Comparison of ENCODE assay signal across 8 cellular contexts in the genomic region with DNA sequence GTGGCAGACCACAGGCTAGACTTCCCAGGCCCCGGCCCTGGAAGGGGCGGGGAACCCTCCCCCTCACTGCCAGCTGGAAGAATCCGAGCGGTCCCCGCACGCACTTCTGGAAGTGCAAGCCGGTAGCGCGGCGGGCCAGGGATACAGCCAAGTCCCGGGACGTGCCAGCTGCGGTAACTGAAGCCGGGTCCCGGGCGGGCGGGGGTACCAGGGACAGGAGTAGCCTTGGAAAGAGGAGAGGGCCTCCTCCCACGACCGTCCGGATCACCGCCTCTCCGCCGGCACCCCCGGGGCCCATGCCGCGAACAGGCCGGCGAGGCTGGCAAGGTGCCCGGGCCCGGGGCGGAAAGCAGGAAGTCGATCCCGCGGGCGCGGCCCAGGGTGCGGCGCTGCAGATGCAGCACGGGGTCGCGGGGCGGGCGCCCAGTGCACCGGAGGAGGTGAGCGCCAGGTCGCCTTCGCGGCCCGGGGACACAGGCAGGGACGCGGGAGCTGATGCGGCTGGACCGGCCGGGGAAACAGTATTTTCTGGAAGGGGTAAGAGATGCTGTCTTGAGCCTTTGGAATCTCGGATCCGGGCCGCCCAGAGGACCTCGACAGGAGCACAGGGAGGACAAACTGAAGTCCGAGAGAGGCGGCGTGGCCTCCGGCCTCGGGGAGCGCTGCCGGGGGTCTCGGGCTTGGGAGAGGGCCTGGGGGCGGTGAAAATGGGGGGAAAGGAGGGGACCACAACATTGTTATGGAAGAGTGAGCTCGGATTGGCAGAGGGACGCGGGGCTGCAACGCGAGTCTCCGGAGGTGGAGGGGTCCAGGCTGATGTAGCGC. TPM values are rescaled to one million over a fixed set of nuclear protein-coding genes. Genes with fewer than 3 reads are reported as not detected.
DNase-seq lines count a peak whose midpoint lies in the region; ATAC-seq and TF ChIP-seq lines count a peak whose summit lies in the region.

No MANE protein-coding gene starts in this region.

- H3K4me1 Mint-ChIP-seq in CD8-positive, alpha-beta memory T cell: peaks cover 25 to 47% (median 33%) of the 10 kb centered on the region in 3 donors
- peaks cover 14% of the 10 kb centered on the region for H3K4me1 Mint-ChIP-seq in WTC11

- peaks cover 0 to 35% (median 0%) of the 10 kb centered on the region in 3 donors for H3K36me3 Mint-ChIP-seq in CD8-positive, alpha-beta memory T cell
- no peaks in the 10 kb centered on the region for H3K36me3 Mint-ChIP-seq in WTC11

- H2AFZ ChIP-seq in smooth muscle cell (ENCODE audit: low read depth): peak overlapping the region; percentile 74

- no peaks in the 10 kb centered on the region for H3K27me3 Mint-ChIP-seq in CD8-positive, alpha-beta memory T cell
- peaks cover 28% of the 10 kb centered on the region for H3K27me3 Mint-ChIP-seq in WTC11 (ENCODE audit: low read depth)

- no peaks in the 10 kb centered on the region for H3K9me3 Mint-ChIP-seq in CD8-positive, alpha-beta memory T cell
- no peaks in the 10 kb centered on the region for H3K9me3 Mint-ChIP-seq in WTC11

- H3K4me1 ChIP-seq in CD8-positive, alpha-beta memory T cell (ENCODE audit: insufficient read depth, low read length): peaks cover 37% of the 10 kb centered on the region
- H3K4me1 ChIP-seq in smooth muscle cell (ENCODE audit: low read depth): peaks cover 18% of the 10 kb centered on the region

- CTCF ChIA-PET in CD8-positive, alpha-beta memory T cell (lab: Charles Lee): interaction anchor here (1.2 to 2.8 kb wide), 4 partner anchors 31 to 40 kb away, joined by 3 to 17 read pairs (median 4); no protein-coding TSS in a partner anchor
- CTCF ChIA-PET in WTC11 (lab: Charles Lee): interaction anchor here (1.0 to 3.5 kb wide), 3 partner anchors 13 to 202 kb away, joined by 7 to 21 read pairs (median 9); no protein-coding TSS in a partner anchor

- peaks cover 22% of the 10 kb centered on the region for H3K79me2 ChIP-seq in smooth muscle cell (ENCODE audit: low read depth)

- peaks cover 35% of the 10 kb centered on the region for H4K20me1 ChIP-seq in smooth muscle cell (ENCODE audit: low read depth)

- no peak for TF ChIP-seq POLR2A in NB4 (IDR thresholded peaks at IDR 0.05; ENCODE audit: extremely low read depth, insufficient read length)

- H3K27ac ChIP-seq in CD8-positive, alpha-beta memory T cell (ENCODE audit: low read depth, low read length): peak overlapping the region; percentile 74
- no peak overlapping the region for H3K27ac ChIP-seq in smooth muscle cell (ENCODE audit: low read depth)

- H3K36me3 ChIP-seq in CD8-positive, alpha-beta memory T cell (ENCODE audit: insufficient read depth, low read length): no peaks in the 10 kb centered on the region
- no peaks in the 10 kb centered on the region for H3K36me3 ChIP-seq in smooth muscle cell (ENCODE audit: low read depth)

- no peaks in the 10 kb centered on the region for H3K9me3 ChIP-seq in CD8-positive, alpha-beta memory T cell (ENCODE audit: low read length)
- H3K9me3 ChIP-seq in smooth muscle cell (replicated peaks; ENCODE audit: low read depth): no peaks in the 10 kb centered on the region

- POLR2A ChIA-PET in CD8-positive, alpha-beta memory T cell (lab: Charles Lee): interaction anchor here (1.0 to 3.2 kb wide), 3 partner anchors 32 to 42 kb away, joined by 3 to 15 read pairs (median 3); partner anchors contain the start of gene CRY2
- POLR2A ChIA-PET in WTC11 (lab: Charles Lee): no interaction called here

- DNase-seq in CD8-positive, alpha-beta memory T cell: peak; percentile 59 to 76 (median 65)
- peak; percentile 64 for DNase-seq in NB4 (ENCODE audit: low read depth)
- DNase-seq in WTC11 (ENCODE audit: low spot score): peak; percentile 79
- DNase-seq in cardiac fibroblast (ENCODE audit: low read depth in 2 of 2): peak; percentile 47 to 64
- DNase-seq in iris pigment epithelial cell (ENCODE audit: low read depth): peak; percentile 54
- DNase-seq in smooth muscle cell (lab: John Stamatoyannopoulos, UW; ENCODE audit: unreplicated experiment): peak; percentile 52

- ATAC-seq in GM21717 (IDR thresholded peaks at IDR 0.05; ENCODE audit: unreplicated experiment): peak; percentile 30
- peak; percentile 37 for ATAC-seq in WTC11
- ATAC-seq in HG03520 (IDR thresholded peaks at IDR 0.05; ENCODE audit: unreplicated experiment): no peak

- TF ChIP-seq CTCF in NB4 (IDR thresholded peaks at IDR 0.05; ENCODE audit: low read depth, low read length) (no peak), WTC11 (IDR thresholded peaks at IDR 0.05) (no peak), cardiac fibroblast (IDR thresholded peaks at IDR 0.05; ENCODE audit: low read depth, low read length) (no peak), smooth muscle cell (IDR thresholded peaks at IDR 0.05; ENCODE audit: borderline replicate concordance, insufficient read depth, poor library complexity, severe bottlenecking) (no peak)

- peak overlapping the region; percentile 100 for H3K4me2 ChIP-seq in smooth muscle cell

- H3F3A ChIP-seq in smooth muscle cell (ENCODE audit: low read depth): no peaks in the 10 kb centered on the region

- 1% methylated on average over 53 of the region's 74 CpGs for WGBS in smooth muscle cell (ENCODE audit: low lambda C conversion rate)

- peak overlapping the region; percentile 87 to 99 (median 92) for H3K4me3 Mint-ChIP-seq in CD8-positive, alpha-beta memory T cell
- peak overlapping the region; percentile 93 for H3K4me3 Mint-ChIP-seq in WTC11

- peak overlapping the region; percentile 75 to 98 (median 90) for H3K27ac Mint-ChIP-seq in CD8-positive, alpha-beta memory T cell
- H3K27ac Mint-ChIP-seq in WTC11: no peak overlapping the region

- peak overlapping the region; percentile 83 for H3K4me3 ChIP-seq in CD8-positive, alpha-beta memory T cell (ENCODE audit: low read length)
- H3K4me3 ChIP-seq in NB4 (ENCODE audit: low read depth, low read length): peak overlapping the region; percentile 56
- H3K4me3 ChIP-seq in cardiac fibroblast (replicated peaks in 1 of 2; ENCODE audit: low read depth in 2 of 2, low read length in 2 of 2): peak overlapping the region; percentile 86 to 88
- H3K4me3 ChIP-seq in smooth muscle cell: peak overlapping the region; percentile 92

- H3K27me3 ChIP-seq in CD8-positive, alpha-beta memory T cell (ENCODE audit: insufficient read depth, low read length, poor library complexity, severe bottlenecking): no peaks in the 10 kb centered on the region
- H3K27me3 ChIP-seq in smooth muscle cell (ENCODE audit: low read depth): no peaks in the 10 kb centered on the region

- no peak overlapping the region for H3K9ac ChIP-seq in smooth muscle cell (ENCODE audit: low read depth)

TF ChIP-seq in WTC11, 78 proteins besides CTCF, POLR2A, EP300 and RAD21 (continues in another document):
- no peak for TF ChIP-seq NFYB (CRISPR knock-in tag; conservative IDR thresholded peaks at IDR 0.05; ENCODE audit: low read depth)
- TF ChIP-seq ESRRA (CRISPR knock-in tag; IDR thresholded peaks at IDR 0.05; ENCODE audit: borderline replicate concordance): no peak
- TF ChIP-seq TEAD1 (CRISPR knock-in tag; IDR thresholded peaks at IDR 0.05): no peak
- TF ChIP-seq, protein P1, sequence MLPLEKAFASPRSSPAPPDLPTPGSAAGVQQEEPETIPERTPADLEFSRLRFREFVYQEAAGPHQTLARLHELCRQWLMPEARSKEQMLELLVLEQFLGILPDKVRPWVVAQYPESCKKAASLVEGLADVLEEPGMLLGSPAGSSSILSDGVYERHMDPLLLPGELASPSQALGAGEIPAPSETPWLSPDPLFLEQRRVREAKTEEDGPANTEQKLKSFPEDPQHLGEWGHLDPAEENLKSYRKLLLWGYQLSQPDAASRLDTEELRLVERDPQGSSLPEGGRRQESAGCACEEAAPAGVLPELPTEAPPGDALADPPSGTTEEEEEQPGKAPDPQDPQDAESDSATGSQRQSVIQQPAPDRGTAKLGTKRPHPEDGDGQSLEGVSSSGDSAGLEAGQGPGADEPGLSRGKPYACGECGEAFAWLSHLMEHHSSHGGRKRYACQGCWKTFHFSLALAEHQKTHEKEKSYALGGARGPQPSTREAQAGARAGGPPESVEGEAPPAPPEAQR (CRISPR knock-in tag; IDR thresholded peaks at IDR 0.05): no peak
- TF ChIP-seq ELF4 (CRISPR knock-in tag; IDR thresholded peaks at IDR 0.05; ENCODE audit: low read depth): no peak
- TF ChIP-seq, protein P2, sequence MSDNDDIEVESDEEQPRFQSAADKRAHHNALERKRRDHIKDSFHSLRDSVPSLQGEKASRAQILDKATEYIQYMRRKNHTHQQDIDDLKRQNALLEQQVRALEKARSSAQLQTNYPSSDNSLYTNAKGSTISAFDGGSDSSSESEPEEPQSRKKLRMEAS (CRISPR knock-in tag; IDR thresholded peaks at IDR 0.05): peak; percentile 64
- TF ChIP-seq ZNF416 (CRISPR knock-in tag; IDR thresholded peaks at IDR 0.05): no peak
- TF ChIP-seq, protein P3, sequence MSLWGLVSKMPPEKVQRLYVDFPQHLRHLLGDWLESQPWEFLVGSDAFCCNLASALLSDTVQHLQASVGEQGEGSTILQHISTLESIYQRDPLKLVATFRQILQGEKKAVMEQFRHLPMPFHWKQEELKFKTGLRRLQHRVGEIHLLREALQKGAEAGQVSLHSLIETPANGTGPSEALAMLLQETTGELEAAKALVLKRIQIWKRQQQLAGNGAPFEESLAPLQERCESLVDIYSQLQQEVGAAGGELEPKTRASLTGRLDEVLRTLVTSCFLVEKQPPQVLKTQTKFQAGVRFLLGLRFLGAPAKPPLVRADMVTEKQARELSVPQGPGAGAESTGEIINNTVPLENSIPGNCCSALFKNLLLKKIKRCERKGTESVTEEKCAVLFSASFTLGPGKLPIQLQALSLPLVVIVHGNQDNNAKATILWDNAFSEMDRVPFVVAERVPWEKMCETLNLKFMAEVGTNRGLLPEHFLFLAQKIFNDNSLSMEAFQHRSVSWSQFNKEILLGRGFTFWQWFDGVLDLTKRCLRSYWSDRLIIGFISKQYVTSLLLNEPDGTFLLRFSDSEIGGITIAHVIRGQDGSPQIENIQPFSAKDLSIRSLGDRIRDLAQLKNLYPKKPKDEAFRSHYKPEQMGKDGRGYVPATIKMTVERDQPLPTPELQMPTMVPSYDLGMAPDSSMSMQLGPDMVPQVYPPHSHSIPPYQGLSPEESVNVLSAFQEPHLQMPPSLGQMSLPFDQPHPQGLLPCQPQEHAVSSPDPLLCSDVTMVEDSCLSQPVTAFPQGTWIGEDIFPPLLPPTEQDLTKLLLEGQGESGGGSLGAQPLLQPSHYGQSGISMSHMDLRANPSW (CRISPR knock-in tag; conservative IDR thresholded peaks at IDR 0.05; ENCODE audit: low read depth): no peak
- no peak for TF ChIP-seq JAZF1 (CRISPR knock-in tag; IDR thresholded peaks at IDR 0.05)

RNA-seq across cellular contexts. Expression of gene SLC35C1, which starts 0.8 kb away (rescaled TPM):
- 10 to 100 TPM; 17.7 to 18.1 TPM for total RNA-seq in CD8-positive, alpha-beta memory T cell
- polyA plus RNA-seq in CD8-positive, alpha-beta memory T cell: 22.4 TPM
- 10.4 to 14.3 TPM (median 12.1 TPM) in 3 replicates for total RNA-seq in WTC11 (2021)
- total RNA-seq in smooth muscle cell: 5.6 and 8.9 TPM in 2 replicates
- polyA plus RNA-seq in smooth muscle cell: 25.7 and 32.7 TPM in 2 replicates

RNA-seq across cellular contexts. Expression of gene CRY2, which starts 43.1 kb away (rescaled TPM):
- 10 to 100 TPM; 16.6 to 17.8 TPM for total RNA-seq in CD8-positive, alpha-beta memory T cell
- 27.1 TPM for polyA plus RNA-seq in CD8-positive, alpha-beta memory T cell
- total RNA-seq in WTC11 (2021) (14.4 to 18.3 TPM (median 16.8 TPM) in 3 replicates), smooth muscle cell (26.1 and 27.7 TPM in 2 replicates)
- polyA plus RNA-seq in smooth muscle cell: 23.3 and 30.3 TPM in 2 replicates
